33 cellular contexts compared by ENCODE assay signal in genomic region chr12:108087900-108088299, GRCh38. TPM values are rescaled to one million over a fixed set of nuclear protein-coding genes. Genes with fewer than 3 reads are reported as not detected.
"Had no signal": no experiment of that assay in that cellular context is flagged by ENCODE, and none has a peak within 500 bp of the region (broad histone marks: within the 10 kb centered on the region; RNA-seq: fewer than 3 reads in every experiment).

No MANE protein-coding gene starts in this region.

- H3K4me1 ChIP-seq: colonic mucosa, esophagus muscularis mucosa, esophagus squamous epithelium, foreskin keratinocyte, gastrocnemius medialis, gastroesophageal sphincter, heart left ventricle, heart right ventricle had no signal

- H3K27me3 ChIP-seq: colonic mucosa, esophagus muscularis mucosa, foreskin keratinocyte, gastroesophageal sphincter had no signal

- H3K9me3 ChIP-seq: colonic mucosa, gastrocnemius medialis had no signal

- DNase-seq: colonic mucosa; cortex of kidney; dermis blood vessel endothelial cell; dorsolateral prefrontal cortex; effector CD4-positive, alpha-beta T cell; effector CD8-positive, alpha-beta T cell; effector memory CD4-positive, alpha-beta T cell; effector memory CD8-positive, alpha-beta T cell; endodermal cell; erythroblast; esophagus squamous epithelium; foreskin fibroblast; foreskin keratinocyte; foreskin melanocyte; gastrocnemius medialis; glutamatergic neuron; head of caudate nucleus; heart left ventricle; heart right ventricle had no signal

- H3K36me3 ChIP-seq: colonic mucosa, esophagus muscularis mucosa, esophagus squamous epithelium, gastrocnemius medialis, gastroesophageal sphincter, heart left ventricle, heart right ventricle had no signal

- ATAC-seq: effector memory CD8-positive, alpha-beta T cell; esophagus mucosa; foreskin keratinocyte; gastrocnemius medialis; gastroesophageal sphincter; heart left ventricle; heart right ventricle had no signal

- FAIRE-seq: colon, endometrium, endothelial cell of umbilical vein, frontal cortex had no signal

- H3K4me3 ChIP-seq: colonic mucosa, coronary artery, dorsolateral prefrontal cortex, esophagus muscularis mucosa, esophagus squamous epithelium, gastrocnemius medialis, gastroesophageal sphincter, heart left ventricle, heart right ventricle had no signal

- H3K27ac ChIP-seq: colonic mucosa, coronary artery, dorsolateral prefrontal cortex, epithelial cell of prostate, esophagus muscularis mucosa, esophagus squamous epithelium, foreskin keratinocyte, gastrocnemius medialis, gastroesophageal sphincter, heart left ventricle, heart right ventricle had no signal

RNA-seq across cellular contexts. Expression of gene WSCD2, which starts 41.2 kb away (rescaled TPM):
- total RNA-seq: dermis blood vessel endothelial cell, dermis microvascular lymphatic vessel endothelial cell, endothelial cell of umbilical vein, epithelial cell of proximal tubule, fibroblast of lung, fibroblast of villous mesenchyme, foreskin keratinocyte, glomerular endothelial cell had no signal
- polyA plus RNA-seq: endothelial cell of umbilical vein, fibroblast of lung, foreskin keratinocyte, heart left ventricle had no signal
